In the genomic region with DNA sequence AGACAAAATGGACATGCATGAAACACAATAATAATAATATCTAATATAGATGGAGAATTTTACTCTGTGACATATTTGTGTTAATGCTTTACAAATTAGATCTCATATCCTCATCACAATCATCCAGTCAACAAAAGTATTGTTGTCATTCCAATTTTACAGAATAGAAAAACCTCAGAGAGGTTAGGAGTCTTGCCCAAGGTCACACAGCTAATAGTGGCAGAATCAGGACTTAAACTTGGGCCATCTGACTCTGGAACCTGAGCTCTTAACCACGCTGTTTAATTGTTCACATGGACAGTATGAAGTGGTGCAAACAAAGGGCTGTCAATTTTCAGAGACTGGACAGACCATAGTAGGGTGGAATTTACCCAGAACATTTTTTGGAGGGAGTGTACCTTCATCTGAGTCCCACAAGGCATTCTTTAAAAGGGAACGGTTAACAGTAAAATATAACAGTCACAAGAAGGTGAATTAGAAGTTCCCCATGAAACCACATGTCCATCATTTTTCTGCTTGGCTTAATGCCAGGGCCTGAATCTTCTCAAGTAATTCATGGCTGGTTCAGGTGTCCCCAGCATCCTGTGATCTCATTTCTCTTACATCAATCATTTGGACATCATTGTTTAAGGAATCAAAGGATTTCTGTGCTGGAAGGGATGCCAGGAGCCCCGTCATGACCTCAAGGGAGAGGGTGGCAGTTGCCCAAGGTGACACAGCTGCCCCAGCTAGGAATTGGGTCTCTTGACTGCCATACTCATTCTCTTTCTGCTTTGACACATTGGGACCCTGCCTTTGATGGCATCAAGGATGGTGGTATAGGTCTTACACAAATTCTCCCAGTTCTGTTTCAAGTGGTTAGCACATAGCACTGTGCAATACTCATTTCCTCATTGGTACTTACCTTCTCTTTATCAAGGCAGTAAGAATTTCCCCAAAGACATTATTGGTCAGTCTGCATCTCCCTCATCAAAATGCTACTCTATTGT, we compare ENCODE assay signal across 13 cellular contexts. TPM values are rescaled to one million over a fixed set of nuclear protein-coding genes. Genes with fewer than 3 reads are reported as not detected.
A peak's percentile ranks its signal among the peaks of the same experiment; 100 is the strongest.
DNase-seq lines count a peak whose midpoint lies in the region; ATAC-seq and TF ChIP-seq lines count a peak whose summit lies in the region.
"Had no signal": no experiment of that assay in that cellular context is flagged by ENCODE, and none has a peak within 500 bp of the region (broad histone marks: within the 10 kb centered on the region; RNA-seq: fewer than 3 reads in every experiment).

No MANE protein-coding gene starts in this region.

- H3K27me3 Mint-ChIP-seq in Calu3 (ENCODE audit: unreplicated experiment) = no peaks in the 10 kb centered on the region

- BruUV-seq in Calu3 (replicated peaks; lab: Mats Ljungman, UMichigan) = no TSS peak

- H3K27ac Mint-ChIP-seq in Calu3 (ENCODE audit: unreplicated experiment) = no peak overlapping the region

- no peaks in the 10 kb centered on the region for H3K9me3 Mint-ChIP-seq in Calu3 (ENCODE audit: low read depth, unreplicated experiment)

- peak; percentile 73 for ATAC-seq in GM18858 (IDR thresholded peaks at IDR 0.05; ENCODE audit: unreplicated experiment)
- ATAC-seq in GM21526 (IDR thresholded peaks at IDR 0.05; ENCODE audit: low FRiP score, unreplicated experiment) = peak; percentile 45
- peak; percentile 53 for ATAC-seq in HG03571 (IDR thresholded peaks at IDR 0.05; ENCODE audit: unreplicated experiment)
- ATAC-seq: Panc1, psoas muscle had no signal

- H3K36me3 Mint-ChIP-seq in Calu3 (ENCODE audit: insufficient read depth, unreplicated experiment) = no peaks in the 10 kb centered on the region

- peak; percentile 15 for DNase-seq in dermis blood vessel endothelial cell
- no peak for DNase-seq in Calu3
- DNase-seq in foreskin melanocyte = no peak
- DNase-seq in central memory CD4-positive, alpha-beta T cell = no peak
- no peak for DNase-seq in SK-N-DZ (ENCODE audit: low spot score)
- DNase-seq: activated CD4-positive, alpha-beta T cell treated with anti-CD3 and anti-CD28 coated beads for 48 hours; anterior cingulate cortex; esophagus squamous epithelium; psoas muscle had no signal

- H3K4me3 Mint-ChIP-seq in Calu3 (ENCODE audit: low read depth, unreplicated experiment) = no peak overlapping the region

- H3K4me1 Mint-ChIP-seq in Calu3 (ENCODE audit: low read depth, unreplicated experiment) = peaks cover 56% of the 10 kb centered on the region

- no peak for TF ChIP-seq CTCF in Calu3 (IDR thresholded peaks at IDR 0.05; ENCODE audit: unreplicated experiment)

- CTCF ChIA-PET in Calu3 (lab: Charles Lee) = no interaction called here

- intact Hi-C loops in Calu3 (cut with micrococcal nuclease; ENCODE audit: unreplicated experiment) = loop anchor here (5.0 kb wide), 2 partner anchors 138 to 808 kb away; no protein-coding TSS in a partner anchor

RNA-seq across cellular contexts. Expression of gene CCDC93, which starts 35.6 kb away (rescaled TPM):
- total RNA-seq in dermis blood vessel endothelial cell (36.6 and 37.6 TPM in 2 replicates), Calu3 (2022) (49.8 and 57.3 TPM in 2 replicates)
- 10.3 and 23.6 TPM in 2 replicates for polyA plus RNA-seq in SK-N-DZ (2014; cell fraction: cytosol; rRNA removed)
- 63.1 and 93.1 TPM in 2 replicates for polyA plus RNA-seq in SK-N-DZ (2014; cell fraction: nucleus; rRNA removed)

RNA-seq across cellular contexts. Expression of gene INSIG2, which starts 38.8 kb away (rescaled TPM):
- total RNA-seq in dermis blood vessel endothelial cell = 15.5 and 22.9 TPM in 2 replicates
- 64.4 and 67.1 TPM in 2 replicates for total RNA-seq in Calu3 (2022)
- 10.8 and 11.4 TPM in 2 replicates for polyA plus RNA-seq in SK-N-DZ (2014; cell fraction: cytosol; rRNA removed)
- 12.1 and 15.7 TPM in 2 replicates for polyA plus RNA-seq in SK-N-DZ (2014; cell fraction: nucleus; rRNA removed)
